In the genomic region with DNA sequence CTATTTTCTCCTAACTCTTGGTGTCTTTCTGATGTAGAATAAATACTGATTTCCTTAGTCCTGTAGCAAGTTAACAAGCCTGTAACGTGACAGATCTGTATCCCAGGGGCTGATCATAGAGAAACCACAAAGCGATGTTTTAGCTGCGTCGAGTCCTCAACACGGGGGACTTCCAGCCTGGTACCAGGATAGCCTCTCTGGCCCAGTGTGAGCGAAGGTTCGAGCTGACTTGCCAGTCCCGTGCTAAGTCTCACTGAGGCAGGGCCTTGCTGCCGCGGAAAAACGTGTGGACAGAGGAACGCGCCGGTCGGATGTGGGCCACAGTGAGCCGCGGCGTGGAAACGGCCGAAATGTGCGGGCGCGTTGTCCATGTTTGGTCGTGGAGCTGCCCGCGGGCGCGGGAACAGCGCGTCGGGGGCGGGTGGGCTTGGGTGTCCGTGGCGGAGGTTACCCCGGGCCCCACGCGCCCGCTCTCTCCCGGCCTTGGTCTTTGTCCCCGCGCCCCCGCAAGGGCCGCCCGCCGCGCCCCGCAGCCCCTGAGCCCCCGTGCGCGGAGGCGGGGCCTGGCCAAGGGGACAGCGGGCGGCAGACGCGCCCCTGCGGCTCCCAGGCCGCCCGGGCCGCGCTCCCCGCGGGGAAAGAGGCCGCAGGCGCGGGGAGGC, we compare ENCODE assay signal across 2 cellular contexts.
TF ChIP-seq lines count a peak whose summit lies in the region.

No MANE protein-coding gene starts in this region.

TF ChIP-seq in SK-N-SH, 30 proteins besides CTCF, POLR2A, EP300 and RAD21 (continued from another document):
- TF ChIP-seq, protein P1, sequence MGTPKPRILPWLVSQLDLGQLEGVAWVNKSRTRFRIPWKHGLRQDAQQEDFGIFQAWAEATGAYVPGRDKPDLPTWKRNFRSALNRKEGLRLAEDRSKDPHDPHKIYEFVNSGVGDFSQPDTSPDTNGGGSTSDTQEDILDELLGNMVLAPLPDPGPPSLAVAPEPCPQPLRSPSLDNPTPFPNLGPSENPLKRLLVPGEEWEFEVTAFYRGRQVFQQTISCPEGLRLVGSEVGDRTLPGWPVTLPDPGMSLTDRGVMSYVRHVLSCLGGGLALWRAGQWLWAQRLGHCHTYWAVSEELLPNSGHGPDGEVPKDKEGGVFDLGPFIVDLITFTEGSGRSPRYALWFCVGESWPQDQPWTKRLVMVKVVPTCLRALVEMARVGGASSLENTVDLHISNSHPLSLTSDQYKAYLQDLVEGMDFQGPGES (IDR thresholded peaks at IDR 0.05; ENCODE audit: low read depth, low read length), result no peak
- TF ChIP-seq TEAD4 (IDR thresholded peaks at IDR 0.05; ENCODE audit: borderline replicate concordance, insufficient read depth) (no peak), ELF1 (IDR thresholded peaks at IDR 0.05) (no peak), FOSL2 (IDR thresholded peaks at IDR 0.05; ENCODE audit: borderline replicate concordance, low read depth) (no peak), RXRA (IDR thresholded peaks at IDR 0.05; ENCODE audit: borderline replicate concordance, low read depth) (no peak), NFIC (IDR thresholded peaks at IDR 0.05; ENCODE audit: borderline replicate concordance) (no peak), YY1 (IDR thresholded peaks at IDR 0.05; ENCODE audit: low read depth) (no peak)
- TF ChIP-seq, protein P2, sequence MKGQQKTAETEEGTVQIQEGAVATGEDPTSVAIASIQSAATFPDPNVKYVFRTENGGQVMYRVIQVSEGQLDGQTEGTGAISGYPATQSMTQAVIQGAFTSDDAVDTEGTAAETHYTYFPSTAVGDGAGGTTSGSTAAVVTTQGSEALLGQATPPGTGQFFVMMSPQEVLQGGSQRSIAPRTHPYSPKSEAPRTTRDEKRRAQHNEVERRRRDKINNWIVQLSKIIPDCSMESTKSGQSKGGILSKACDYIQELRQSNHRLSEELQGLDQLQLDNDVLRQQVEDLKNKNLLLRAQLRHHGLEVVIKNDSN (IDR thresholded peaks at IDR 0.05; ENCODE audit: borderline replicate concordance, low read depth), result no peak
- TF ChIP-seq, protein P3, sequence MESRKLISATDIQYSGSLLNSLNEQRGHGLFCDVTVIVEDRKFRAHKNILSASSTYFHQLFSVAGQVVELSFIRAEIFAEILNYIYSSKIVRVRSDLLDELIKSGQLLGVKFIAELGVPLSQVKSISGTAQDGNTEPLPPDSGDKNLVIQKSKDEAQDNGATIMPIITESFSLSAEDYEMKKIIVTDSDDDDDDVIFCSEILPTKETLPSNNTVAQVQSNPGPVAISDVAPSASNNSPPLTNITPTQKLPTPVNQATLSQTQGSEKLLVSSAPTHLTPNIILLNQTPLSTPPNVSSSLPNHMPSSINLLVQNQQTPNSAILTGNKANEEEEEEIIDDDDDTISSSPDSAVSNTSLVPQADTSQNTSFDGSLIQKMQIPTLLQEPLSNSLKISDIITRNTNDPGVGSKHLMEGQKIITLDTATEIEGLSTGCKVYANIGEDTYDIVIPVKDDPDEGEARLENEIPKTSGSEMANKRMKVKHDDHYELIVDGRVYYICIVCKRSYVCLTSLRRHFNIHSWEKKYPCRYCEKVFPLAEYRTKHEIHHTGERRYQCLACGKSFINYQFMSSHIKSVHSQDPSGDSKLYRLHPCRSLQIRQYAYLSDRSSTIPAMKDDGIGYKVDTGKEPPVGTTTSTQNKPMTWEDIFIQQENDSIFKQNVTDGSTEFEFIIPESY (IDR thresholded peaks at IDR 0.05; ENCODE audit: borderline replicate concordance, low read depth), result no peak

TF ChIP-seq in SK-N-SH treated with all-trans-retinoic acid at 6 μM for 48 hours, 23 proteins besides CTCF, POLR2A, EP300 and RAD21 (continued from another document):
- TF ChIP-seq, protein P4, sequence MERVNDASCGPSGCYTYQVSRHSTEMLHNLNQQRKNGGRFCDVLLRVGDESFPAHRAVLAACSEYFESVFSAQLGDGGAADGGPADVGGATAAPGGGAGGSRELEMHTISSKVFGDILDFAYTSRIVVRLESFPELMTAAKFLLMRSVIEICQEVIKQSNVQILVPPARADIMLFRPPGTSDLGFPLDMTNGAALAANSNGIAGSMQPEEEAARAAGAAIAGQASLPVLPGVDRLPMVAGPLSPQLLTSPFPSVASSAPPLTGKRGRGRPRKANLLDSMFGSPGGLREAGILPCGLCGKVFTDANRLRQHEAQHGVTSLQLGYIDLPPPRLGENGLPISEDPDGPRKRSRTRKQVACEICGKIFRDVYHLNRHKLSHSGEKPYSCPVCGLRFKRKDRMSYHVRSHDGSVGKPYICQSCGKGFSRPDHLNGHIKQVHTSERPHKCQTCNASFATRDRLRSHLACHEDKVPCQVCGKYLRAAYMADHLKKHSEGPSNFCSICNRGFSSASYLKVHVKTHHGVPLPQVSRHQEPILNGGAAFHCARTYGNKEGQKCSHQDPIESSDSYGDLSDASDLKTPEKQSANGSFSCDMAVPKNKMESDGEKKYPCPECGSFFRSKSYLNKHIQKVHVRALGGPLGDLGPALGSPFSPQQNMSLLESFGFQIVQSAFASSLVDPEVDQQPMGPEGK (CRISPR knock-in tag; IDR thresholded peaks at IDR 0.05; ENCODE audit: borderline replicate concordance), result no peak
- TF ChIP-seq ZFP3 (CRISPR knock-in tag; IDR thresholded peaks at IDR 0.05) (no peak), CSDC2 (CRISPR knock-in tag; IDR thresholded peaks at IDR 0.05) (no peak), ZC3H10 (CRISPR knock-in tag; IDR thresholded peaks at IDR 0.05) (no peak), TOX (CRISPR knock-in tag; IDR thresholded peaks at IDR 0.05; ENCODE audit: borderline replicate concordance) (no peak), SNAI2 (CRISPR knock-in tag; IDR thresholded peaks at IDR 0.05) (no peak), ZNF565 (CRISPR knock-in tag; conservative IDR thresholded peaks at IDR 0.05; ENCODE audit: low read depth) (no peak), ARNTL (CRISPR knock-in tag; IDR thresholded peaks at IDR 0.05; ENCODE audit: borderline replicate concordance, low read depth) (no peak), GLIS3 (CRISPR knock-in tag; IDR thresholded peaks at IDR 0.05) (no peak), ZNF70 (CRISPR knock-in tag; IDR thresholded peaks at IDR 0.05) (no peak), BACH2 (CRISPR knock-in tag; IDR thresholded peaks at IDR 0.05; ENCODE audit: borderline replicate concordance) (no peak), OSR1 (CRISPR knock-in tag; IDR thresholded peaks at IDR 0.05) (no peak)
- TF ChIP-seq, protein P5, sequence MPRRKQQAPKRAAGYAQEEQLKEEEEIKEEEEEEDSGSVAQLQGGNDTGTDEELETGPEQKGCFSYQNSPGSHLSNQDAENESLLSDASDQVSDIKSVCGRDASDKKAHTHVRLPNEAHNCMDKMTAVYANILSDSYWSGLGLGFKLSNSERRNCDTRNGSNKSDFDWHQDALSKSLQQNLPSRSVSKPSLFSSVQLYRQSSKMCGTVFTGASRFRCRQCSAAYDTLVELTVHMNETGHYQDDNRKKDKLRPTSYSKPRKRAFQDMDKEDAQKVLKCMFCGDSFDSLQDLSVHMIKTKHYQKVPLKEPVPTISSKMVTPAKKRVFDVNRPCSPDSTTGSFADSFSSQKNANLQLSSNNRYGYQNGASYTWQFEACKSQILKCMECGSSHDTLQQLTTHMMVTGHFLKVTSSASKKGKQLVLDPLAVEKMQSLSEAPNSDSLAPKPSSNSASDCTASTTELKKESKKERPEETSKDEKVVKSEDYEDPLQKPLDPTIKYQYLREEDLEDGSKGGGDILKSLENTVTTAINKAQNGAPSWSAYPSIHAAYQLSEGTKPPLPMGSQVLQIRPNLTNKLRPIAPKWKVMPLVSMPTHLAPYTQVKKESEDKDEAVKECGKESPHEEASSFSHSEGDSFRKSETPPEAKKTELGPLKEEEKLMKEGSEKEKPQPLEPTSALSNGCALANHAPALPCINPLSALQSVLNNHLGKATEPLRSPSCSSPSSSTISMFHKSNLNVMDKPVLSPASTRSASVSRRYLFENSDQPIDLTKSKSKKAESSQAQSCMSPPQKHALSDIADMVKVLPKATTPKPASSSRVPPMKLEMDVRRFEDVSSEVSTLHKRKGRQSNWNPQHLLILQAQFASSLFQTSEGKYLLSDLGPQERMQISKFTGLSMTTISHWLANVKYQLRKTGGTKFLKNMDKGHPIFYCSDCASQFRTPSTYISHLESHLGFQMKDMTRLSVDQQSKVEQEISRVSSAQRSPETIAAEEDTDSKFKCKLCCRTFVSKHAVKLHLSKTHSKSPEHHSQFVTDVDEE (CRISPR knock-in tag; IDR thresholded peaks at IDR 0.05), result no peak
